ENCODE assay signal across 13 cellular contexts in genomic region chr3:105347625-105348302, GRCh38.
A peak's percentile ranks its signal among the peaks of the same experiment; 100 is the strongest.
DNase-seq lines count a peak whose midpoint lies in the region; ATAC-seq lines count a peak whose summit lies in the region.
"Had no signal": no experiment of that assay in that cellular context is flagged by ENCODE, and none has a peak within 500 bp of the region (broad histone marks: within the 10 kb centered on the region; RNA-seq: fewer than 3 reads in every experiment).

No MANE protein-coding gene starts in this region.

- no peaks in the 10 kb centered on the region for H3K4me1 Mint-ChIP-seq in T-helper 2 cell treated with Interferon-gamma antibody and Interleukin-4, amounts not matched to agents 5 μg/mL and 100 μg/mL, for 36 hours (ENCODE audit: low read depth)
- H3K4me1 Mint-ChIP-seq: naive thymus-derived CD8-positive, alpha-beta T cell had no signal

- H3K27me3 Mint-ChIP-seq in T-helper 2 cell treated with Interferon-gamma antibody and Interleukin-4, amounts not matched to agents 5 μg/mL and 100 μg/mL, for 36 hours (ENCODE audit: low read depth), result peaks cover 19% of the 10 kb centered on the region

- no peaks in the 10 kb centered on the region for H3K9me3 Mint-ChIP-seq in T-helper 2 cell treated with Interferon-gamma antibody and Interleukin-4, amounts not matched to agents 5 μg/mL and 100 μg/mL, for 36 hours
- H3K9me3 Mint-ChIP-seq: naive thymus-derived CD8-positive, alpha-beta T cell had no signal

- H3K4me3 Mint-ChIP-seq in T-helper 2 cell treated with Interferon-gamma antibody and Interleukin-4, amounts not matched to agents 5 μg/mL and 100 μg/mL, for 36 hours, result no peak overlapping the region
- H3K4me3 Mint-ChIP-seq: naive thymus-derived CD8-positive, alpha-beta T cell had no signal

- ATAC-seq in GM18520 (IDR thresholded peaks at IDR 0.05; ENCODE audit: unreplicated experiment) (peak; percentile 87), GM21447 (IDR thresholded peaks at IDR 0.05; ENCODE audit: unreplicated experiment) (peak; percentile 81), HG02938 (IDR thresholded peaks at IDR 0.05; ENCODE audit: unreplicated experiment) (peak; percentile 88), HG03558 (IDR thresholded peaks at IDR 0.05; ENCODE audit: extremely low read depth, unreplicated experiment) (peak; percentile 72)
- ATAC-seq: heart left ventricle; naive thymus-derived CD8-positive, alpha-beta T cell had no signal

- H3K36me3 Mint-ChIP-seq in T-helper 2 cell treated with Interferon-gamma antibody and Interleukin-4, amounts not matched to agents 5 μg/mL and 100 μg/mL, for 36 hours (ENCODE audit: low read depth), result no peaks in the 10 kb centered on the region
- H3K36me3 Mint-ChIP-seq: naive thymus-derived CD8-positive, alpha-beta T cell had no signal

- H3K27ac Mint-ChIP-seq in T-helper 2 cell treated with Interferon-gamma antibody and Interleukin-4, amounts not matched to agents 5 μg/mL and 100 μg/mL, for 36 hours, result no peak overlapping the region
- H3K27ac Mint-ChIP-seq: naive thymus-derived CD8-positive, alpha-beta T cell had no signal

- no peak for DNase-seq in T-helper 2 cell treated with Interferon-gamma antibody and Interleukin-4, amounts not matched to agents 5 μg/mL and 100 μg/mL, for 36 hours (ENCODE audit: low spot score)
- DNase-seq in SIG-M5 treated with dmso at 0.1 percent for 504 hours (lab: John Stamatoyannopoulos, UW; ENCODE audit: unreplicated experiment) (no peak), GOT3 (lab: John Stamatoyannopoulos, UW) (no peak), NCI-H2196 (lab: John Stamatoyannopoulos, UW; ENCODE audit: unreplicated experiment) (no peak)
- DNase-seq: amniotic stem cell; erythroblast; heart left ventricle; naive thymus-derived CD8-positive, alpha-beta T cell; NCI-H1930 had no signal
